In genomic region chr4:119087656-119088055, GRCh38 we compare ENCODE assay signal across 21 cellular contexts. TPM values are rescaled to one million over a fixed set of nuclear protein-coding genes. Genes with fewer than 3 reads are reported as not detected.
DNase-seq lines count a peak whose midpoint lies in the region; ATAC-seq, FAIRE-seq and TF ChIP-seq lines count a peak whose summit lies in the region.
"Had no signal": no experiment of that assay in that cellular context is flagged by ENCODE, and none has a peak within 500 bp of the region (broad histone marks: within the 10 kb centered on the region; RNA-seq: fewer than 3 reads in every experiment).

No MANE protein-coding gene starts in this region.

- no peak for TF ChIP-seq POLR2A in A549 (IDR thresholded peaks at IDR 0.05; ENCODE audit: low read length)

- H3K4me2 ChIP-seq in A549 = peak overlapping the region; percentile 48

- H3K9ac ChIP-seq in adipocyte (ENCODE audit: low read length) = peak overlapping the region; percentile 32

- ATAC-seq in A549 = peak in 1 of 2 experiments; percentile 43; a peak in 3 of 6 replicates
- ATAC-seq in GM19023 (IDR thresholded peaks at IDR 0.05; ENCODE audit: unreplicated experiment) = no peak
- ATAC-seq in HG03520 (IDR thresholded peaks at IDR 0.05; ENCODE audit: unreplicated experiment) = no peak

- peaks cover 28% of the 10 kb centered on the region for H3K4me1 ChIP-seq in A549
- peaks cover 7% of the 10 kb centered on the region; the same call in 1 of the 2 replicates for H3K4me1 ChIP-seq in BE2C
- peaks cover 5% of the 10 kb centered on the region for H3K4me1 ChIP-seq in adipocyte (ENCODE audit: control insufficient read depth, insufficient read depth, low read length)

- CTCF ChIA-PET in A549 (lab: Yijun Ruan, JAX) = interaction anchor here (0.7 to 3.4 kb wide), 11 partner anchors 9 to 541 kb away, joined by 3 to 10 read pairs (median 4); partner anchors contain the start of genes PDE5A and USP53

- H3K27ac ChIP-seq in A549 = peak overlapping the region; percentile 52 to 85
- H3K27ac ChIP-seq: HL-60 had no signal

- H3K36me3 ChIP-seq in BE2C = no peaks in the 10 kb centered on the region
- H3K36me3 ChIP-seq in adipocyte (ENCODE audit: control insufficient read depth, insufficient read depth, low read length, severe bottlenecking) = no peaks in the 10 kb centered on the region
- H3K36me3 ChIP-seq: HAP-1, Peyer's patch had no signal

- POLR2A ChIA-PET in A549 (lab: Yijun Ruan, JAX) = interaction anchor here (2.4 kb wide), 1 partner anchor 125 kb away, joined by 11 read pairs; the partner anchor contains the start of gene USP53

- TF ChIP-seq CTCF in A549 (IDR thresholded peaks at IDR 0.05) (no peak), BE2C (IDR thresholded peaks at IDR 0.05; ENCODE audit: low read depth, low read length) (no peak)

- no peak for TF ChIP-seq EP300 in A549 (IDR thresholded peaks at IDR 0.05)

- no peaks in the 10 kb centered on the region for H3K27me3 ChIP-seq in BE2C
- H3K27me3 ChIP-seq in adipocyte (replicated peaks; ENCODE audit: control insufficient read depth, insufficient read depth, low read length) = no peaks in the 10 kb centered on the region
- H3K27me3 ChIP-seq: Peyer's patch had no signal

- H3K4me3 ChIP-seq in A549 = no peak overlapping the region
- H3K4me3 ChIP-seq in BE2C (ENCODE audit: low read depth, low read length) = no peak overlapping the region
- no peak overlapping the region for H3K4me3 ChIP-seq in adipocyte (ENCODE audit: low read length)
- H3K4me3 ChIP-seq: HAP-1, Peyer's patch had no signal

- no peak for FAIRE-seq in A549 (lab: Jason Lieb, UNC)
- FAIRE-seq: HTR-8/SVneo had no signal

- TF ChIP-seq RAD21 in A549 (conservative IDR thresholded peaks at IDR 0.05 in 1 of 2, IDR thresholded peaks at IDR 0.05 in 1 of 2) = no peak

- DNase-seq in A549 (ENCODE audit: low read depth in 1 of 2, low spot score in 1 of 2) = no peak
- peak; percentile 89 for DNase-seq in BE2C
- peak; percentile 34 for DNase-seq in NCI-H526 treated with DMSO at 0.1 percent for 48 hours (lab: John Stamatoyannopoulos, UW)
- no peak for DNase-seq in adipocyte (ENCODE audit: low read depth)
- DNase-seq in NCI-H1694 (lab: John Stamatoyannopoulos, UW) = no peak
- DNase-seq in hippocampal formation (lab: John Stamatoyannopoulos, UW) = no peak
- DNase-seq: CD4-positive, CD25-positive, alpha-beta regulatory T cell; COR-L47; DMS153; GF-D8; IMR-90; NCI-H2081 treated with DMSO at 0.1 percent for 48 hours; NCI-H2227 treated with DMSO at 0.1 percent for 48 hours; NCI-H510A treated with DMSO at 0.1 percent for 48 hours; Peyer's patch; Right ventricle myocardium superior had no signal

- 48% methylated on average over 5 of the region's 5 CpGs for WGBS in A549 (ENCODE audit: missing lambda C conversion rate)

- H3K9me3 ChIP-seq in A549 (peaks cover 12% of the 10 kb centered on the region; the same call in 1 of the 3 replicates), BE2C (peaks cover 3% of the 10 kb centered on the region; the same call in 1 of the 2 replicates), adipocyte (ENCODE audit: control insufficient read depth, low read length) (no peaks in the 10 kb centered on the region)
- H3K9me3 ChIP-seq: HAP-1, Peyer's patch had no signal

TF ChIP-seq in A549, 52 proteins besides CTCF, POLR2A, EP300 and RAD21:
- TF ChIP-seq PHF8 (IDR thresholded peaks at IDR 0.05; ENCODE audit: borderline replicate concordance, low read depth) (no peak), MAZ (IDR thresholded peaks at IDR 0.05; ENCODE audit: borderline replicate concordance, low read depth, low read length) (no peak), RCOR1 (IDR thresholded peaks at IDR 0.05; ENCODE audit: low read depth, low read length) (no peak), RNF2 (IDR thresholded peaks at IDR 0.05; ENCODE audit: borderline replicate concordance, low read depth) (no peak), NR3C1 (IDR thresholded peaks at IDR 0.05) (no peak), RFX5 (IDR thresholded peaks at IDR 0.05) (no peak), KDM5A (IDR thresholded peaks at IDR 0.05) (no peak), SMC3 (IDR thresholded peaks at IDR 0.05) (no peak), CBX2 (IDR thresholded peaks at IDR 0.05; ENCODE audit: borderline replicate concordance, low read depth) (no peak)

RNA-seq across cellular contexts. Expression of gene MYOZ2, which starts 48.0 kb away (rescaled TPM):
- polyA plus RNA-seq in A549 (2011; rRNA removed) (not detected in 2 replicates), A549 (2017; fragmentation: RNase III; extraction: RNeasy Plus Mini Kit Qiagen cat#74134 plus additional on column Dnase treatment) (not detected in 3 replicates)
- not detected in 2 replicates for polyA plus RNA-seq in A549 (2012; cell fraction: cytosol; rRNA removed)
- not detected in 2 replicates for polyA plus RNA-seq in A549 (2012; cell fraction: nucleus; rRNA removed)
- polyA minus RNA-seq in A549 (2011; rRNA and poly(A)+ RNA removed) = not detected in 2 replicates
- polyA plus RNA-seq in BE2C (2012; ENCODE audit: insufficient read depth, insufficient read length, low read depth) = 0.34 TPM

Comparison
In these comparisons a context has a peak if more than half of its experiments do, and no peak if none do; other contexts are left out.
1. DNase-seq: peak in BE2C (single experiment) and NCI-H526 treated with DMSO at 0.1 percent for 48 hours (single experiment); none in A549 (0 of 2), adipocyte (single experiment), NCI-H1694 (single experiment) and hippocampal formation (0 of 2).